ENCODE assay signal across 3 cellular contexts in the genomic region with DNA sequence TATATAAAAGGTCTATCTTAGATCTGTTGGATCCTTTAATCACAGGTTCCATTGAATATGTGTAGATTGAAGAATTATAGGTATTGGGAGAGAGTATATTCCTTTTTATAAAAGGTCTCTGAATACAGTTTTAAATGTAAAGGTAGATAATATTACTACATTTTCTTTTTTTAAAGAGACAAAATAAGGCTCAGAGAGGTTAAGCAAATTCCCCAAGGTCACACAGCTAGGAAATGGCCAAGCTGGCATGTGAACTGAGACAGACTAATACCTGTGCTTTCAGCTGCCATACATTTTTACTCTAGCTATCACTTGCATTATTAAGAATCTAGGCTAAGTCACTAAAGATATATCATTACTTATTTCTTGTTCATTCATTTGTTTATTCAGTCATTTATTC.
TF ChIP-seq lines count a peak whose summit lies in the region.

No MANE protein-coding gene starts in this region.

TF ChIP-seq in HepG2, 621 proteins besides CTCF, POLR2A, EP300 and RAD21:
- TF ChIP-seq LCORL (IDR thresholded peaks at IDR 0.05) (no peak), LCORL (CRISPR knock-in tag; IDR thresholded peaks at IDR 0.05) (no peak), ZNF260 (CRISPR knock-in tag; IDR thresholded peaks at IDR 0.05; ENCODE audit: borderline replicate concordance, low read depth) (no peak), DNMT3B (CRISPR knock-in tag; conservative IDR thresholded peaks at IDR 0.05) (no peak), RFX5 (IDR thresholded peaks at IDR 0.05; ENCODE audit: low read depth, low read length) (no peak), ZNF768 (CRISPR knock-in tag; IDR thresholded peaks at IDR 0.05) (peak; percentile 29; the same call in 1 of the 2 replicates)

TF ChIP-seq in HEK293, 187 proteins besides CTCF, POLR2A, EP300 and RAD21:
- TF ChIP-seq ZNF311 (tag by site-specific recombination; IDR thresholded peaks at IDR 0.05; ENCODE audit: borderline replicate concordance): no peak
- no peak for TF ChIP-seq ZNF211 (tag by site-specific recombination; IDR thresholded peaks at IDR 0.05; ENCODE audit: low read depth)
- TF ChIP-seq YY2 (tag by site-specific recombination; IDR thresholded peaks at IDR 0.05): no peak
- 0 out of 2 replicates have a peak, but pooled peaks have one; percentile 21 for TF ChIP-seq ZNF768 (tag by site-specific recombination; IDR thresholded peaks at IDR 0.05)

TF ChIP-seq in K562, 482 proteins besides CTCF, POLR2A, EP300 and RAD21:
- no peak for TF ChIP-seq SMARCA4 (IDR thresholded peaks at IDR 0.05)
- peak; percentile 24 for TF ChIP-seq ZFP36 (IDR thresholded peaks at IDR 0.05; ENCODE audit: low read depth, low read length, partially characterized antibody)
- no peak for TF ChIP-seq RHOXF2B (CRISPR knock-in tag; conservative IDR thresholded peaks at IDR 0.05)
- TF ChIP-seq ZNF583 (CRISPR knock-in tag; IDR thresholded peaks at IDR 0.05): no peak
- TF ChIP-seq RBM25 (IDR thresholded peaks at IDR 0.05; ENCODE audit: low read depth, low read length, severe bottlenecking): peak; percentile 90
- no peak for TF ChIP-seq POLR2G (IDR thresholded peaks at IDR 0.05; ENCODE audit: low read depth, low read length)
- no peak for TF ChIP-seq KLF6 (CRISPR knock-in tag; IDR thresholded peaks at IDR 0.05; ENCODE audit: borderline replicate concordance)
- TF ChIP-seq TRIM25 (IDR thresholded peaks at IDR 0.05; ENCODE audit: borderline replicate concordance): no peak
- TF ChIP-seq, protein P1, sequence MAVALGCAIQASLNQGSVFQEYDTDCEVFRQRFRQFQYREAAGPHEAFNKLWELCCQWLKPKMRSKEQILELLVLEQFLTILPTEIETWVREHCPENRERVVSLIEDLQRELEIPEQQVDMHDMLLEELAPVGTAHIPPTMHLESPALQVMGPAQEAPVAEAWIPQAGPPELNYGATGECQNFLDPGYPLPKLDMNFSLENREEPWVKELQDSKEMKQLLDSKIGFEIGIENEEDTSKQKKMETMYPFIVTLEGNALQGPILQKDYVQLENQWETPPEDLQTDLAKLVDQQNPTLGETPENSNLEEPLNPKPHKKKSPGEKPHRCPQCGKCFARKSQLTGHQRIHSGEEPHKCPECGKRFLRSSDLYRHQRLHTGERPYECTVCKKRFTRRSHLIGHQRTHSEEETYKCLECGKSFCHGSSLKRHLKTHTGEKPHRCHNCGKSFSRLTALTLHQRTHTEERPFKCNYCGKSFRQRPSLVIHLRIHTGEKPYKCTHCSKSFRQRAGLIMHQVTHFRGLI (CRISPR knock-in tag; IDR thresholded peaks at IDR 0.05): no peak
- no peak for TF ChIP-seq ZNF75A (CRISPR knock-in tag; IDR thresholded peaks at IDR 0.05)
- no peak for TF ChIP-seq JUND (IDR thresholded peaks at IDR 0.05; ENCODE audit: borderline replicate concordance, low read depth, low read length)
- no peak for TF ChIP-seq JUND (tag; IDR thresholded peaks at IDR 0.05; ENCODE audit: borderline replicate concordance, low read depth, low read length)
TF ChIP-seq in K562: peak in this region for 2.
